20 cellular contexts compared by ENCODE assay signal in the genomic region with DNA sequence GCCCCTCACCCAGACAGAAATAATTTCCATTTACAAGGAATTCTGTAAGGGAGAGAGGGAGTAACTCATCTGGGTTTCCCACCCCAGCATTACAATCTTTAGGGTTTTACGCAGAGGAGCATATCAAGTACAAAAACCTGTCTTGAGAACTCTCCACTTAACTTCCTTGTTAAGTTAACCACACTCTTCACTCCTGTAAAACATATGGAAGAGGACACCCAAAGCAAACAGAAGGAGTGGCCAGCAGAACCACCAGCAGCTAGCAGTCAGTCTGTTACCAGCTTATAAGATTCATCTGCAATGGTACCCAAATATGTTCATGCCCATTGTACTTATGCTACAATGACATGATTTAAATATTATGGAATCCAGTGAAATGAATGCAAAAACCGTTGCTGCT.
DNase-seq lines count a peak whose midpoint lies in the region; ATAC-seq, FAIRE-seq and TF ChIP-seq lines count a peak whose summit lies in the region.
"Had no signal": no experiment of that assay in that cellular context is flagged by ENCODE, and none has a peak within 500 bp of the region (broad histone marks: within the 10 kb centered on the region; RNA-seq: fewer than 3 reads in every experiment).

No MANE protein-coding gene starts in this region.

- 56 to 57% methylated on average over 2 of the region's 2 CpGs for WGBS in GM23248 (ENCODE audit: low coverage in 1 of 2, low lambda C conversion rate in 2 of 2, missing lambda C conversion rate in 2 of 2), 2 experiments
- WGBS in esophagus muscularis mucosa = 83% methylated on average over 2 of the region's 2 CpGs

- H3K36me3 Mint-ChIP-seq in astrocyte (ENCODE audit: low read depth, unreplicated experiment) = no peaks in the 10 kb centered on the region

- no peaks in the 10 kb centered on the region for H3K27me3 Mint-ChIP-seq in astrocyte (ENCODE audit: low read depth, unreplicated experiment)
- H3K27me3 Mint-ChIP-seq: CD4-positive, CD25-positive, alpha-beta regulatory T cell had no signal

- H3K27ac Mint-ChIP-seq in astrocyte (ENCODE audit: unreplicated experiment) = no peak overlapping the region
- H3K27ac Mint-ChIP-seq: CD4-positive, CD25-positive, alpha-beta regulatory T cell; HFFc6 had no signal

- H3K4me1 ChIP-seq in ACC112 (ENCODE audit: control insufficient read depth, insufficient read depth, low read length, unreplicated experiment) (peaks cover 17% of the 10 kb centered on the region), GM23248 (ENCODE audit: insufficient read depth) (peaks cover 26% of the 10 kb centered on the region), astrocyte (ENCODE audit: insufficient read depth, low read length) (peaks cover 33% of the 10 kb centered on the region), esophagus muscularis mucosa (no peaks in the 10 kb centered on the region)
- H3K4me1 ChIP-seq: Caco-2 had no signal

- H3K4me3 ChIP-seq in ACC112 (ENCODE audit: low read depth, low read length) (no peak overlapping the region), GM23248 (no peak overlapping the region), NB4 (ENCODE audit: low read depth, low read length) (no peak overlapping the region), astrocyte (ENCODE audit: insufficient read depth, low read depth, low read length) (no peak overlapping the region), esophagus muscularis mucosa (no peak overlapping the region)

- no peak overlapping the region for H3K4me3 Mint-ChIP-seq in astrocyte (ENCODE audit: unreplicated experiment)
- H3K4me3 Mint-ChIP-seq: CD4-positive, CD25-positive, alpha-beta regulatory T cell; HFFc6 had no signal

- no peak for TF ChIP-seq EP300 in esophagus muscularis mucosa (IDR thresholded peaks at IDR 0.05)

- H3K9me2 ChIP-seq in GM23248 (ENCODE audit: insufficient read depth) = no peaks in the 10 kb centered on the region

- TF ChIP-seq POLR2A in NB4 (IDR thresholded peaks at IDR 0.05; ENCODE audit: extremely low read depth, insufficient read length) = no peak
- TF ChIP-seq POLR2A in esophagus muscularis mucosa (IDR thresholded peaks at IDR 0.05; ENCODE audit: low read depth) = no peak
- TF ChIP-seq POLR2A in GM12891 (IDR thresholded peaks at IDR 0.05; ENCODE audit: low read depth, low read length) = no peak

- H3K4me2 ChIP-seq in GM23248 (ENCODE audit: unreplicated experiment) = no peak overlapping the region
- H3K4me2 ChIP-seq in astrocyte (ENCODE audit: low read length) = peak overlapping the region; percentile 26

- no peak for FAIRE-seq in astrocyte (lab: Jason Lieb, UNC)
- FAIRE-seq in GM12891 (lab: Jason Lieb, UNC) = no peak
- FAIRE-seq: H54, HTR-8/SVneo had no signal

- in situ Hi-C loops in GM23248 (cut with MboI) = no loop called here

- peak overlapping the region; percentile 25 for H3K27ac ChIP-seq in ACC112 (ENCODE audit: low read depth, low read length)
- H3K27ac ChIP-seq in GM23248 = peak overlapping the region; percentile 38
- H3K27ac ChIP-seq in astrocyte (ENCODE audit: low read depth, low read length) = peak overlapping the region; percentile 46
- H3K27ac ChIP-seq in esophagus muscularis mucosa (replicated peaks in 1 of 4) = no peak overlapping the region

- H3K36me3 ChIP-seq in ACC112 (ENCODE audit: insufficient read depth, low read length) = no peaks in the 10 kb centered on the region
- no peaks in the 10 kb centered on the region for H3K36me3 ChIP-seq in GM23248 (ENCODE audit: low read depth)
- no peaks in the 10 kb centered on the region for H3K36me3 ChIP-seq in astrocyte (ENCODE audit: insufficient read depth, low read length)
- no peaks in the 10 kb centered on the region for H3K36me3 ChIP-seq in esophagus muscularis mucosa

- TF ChIP-seq CTCF in NB4 (IDR thresholded peaks at IDR 0.05; ENCODE audit: low read depth, low read length) (no peak), astrocyte (IDR thresholded peaks at IDR 0.05; ENCODE audit: insufficient read depth, low read depth, low read length) (no peak), esophagus muscularis mucosa (IDR thresholded peaks at IDR 0.05) (no peak)

- H3K79me2 ChIP-seq in ACC112 (ENCODE audit: control insufficient read depth, insufficient read depth, low read length, unreplicated experiment) (no peaks in the 10 kb centered on the region), GM23248 (ENCODE audit: insufficient read depth) (no peaks in the 10 kb centered on the region), astrocyte (ENCODE audit: insufficient read depth, low read length) (no peaks in the 10 kb centered on the region)

- no peak for ATAC-seq in HG03039 (IDR thresholded peaks at IDR 0.05; ENCODE audit: unreplicated experiment)
- no peak for ATAC-seq in HG02884 (IDR thresholded peaks at IDR 0.05; ENCODE audit: unreplicated experiment)

- DNase-seq in GM23248 = no peak
- DNase-seq in NB4 (ENCODE audit: low read depth) = peak; percentile 71
- peak; percentile 32 for DNase-seq in astrocyte (ENCODE audit: low read depth)
- DNase-seq in esophagus muscularis mucosa (ENCODE audit: extremely low spot score) = no peak
- DNase-seq in GM12891 (ENCODE audit: insufficient read length, low spot score) = no peak
- DNase-seq: ACHN; Caco-2; CD4-positive, CD25-positive, alpha-beta regulatory T cell; DMS153; NCI-H1930; NCI-H2171 treated with DMSO at 0.1 percent for 48 hours; NCI-H446 treated with DMSO at 0.1 percent for 48 hours; SHP77 treated with DMSO at 0.1 percent for 48 hours; T-helper 2 cell had no signal

- H3K9me3 ChIP-seq in GM23248 (ENCODE audit: low read depth) = no peaks in the 10 kb centered on the region
- no peaks in the 10 kb centered on the region for H3K9me3 ChIP-seq in astrocyte (ENCODE audit: insufficient read depth, low read depth, low read length)
- H3K9me3 ChIP-seq in esophagus muscularis mucosa = no peaks in the 10 kb centered on the region
- H3K9me3 ChIP-seq: Caco-2 had no signal

- H4K20me1 ChIP-seq in GM23248 (ENCODE audit: insufficient read depth) (no peaks in the 10 kb centered on the region), astrocyte (ENCODE audit: insufficient read depth, low read length) (no peaks in the 10 kb centered on the region)

- H3K9me3 Mint-ChIP-seq in astrocyte (ENCODE audit: unreplicated experiment) = peaks cover 2% of the 10 kb centered on the region

- peaks cover 2% of the 10 kb centered on the region for H3K4me1 Mint-ChIP-seq in astrocyte (ENCODE audit: low read depth, unreplicated experiment)
- H3K4me1 Mint-ChIP-seq: CD4-positive, CD25-positive, alpha-beta regulatory T cell had no signal

- H2AFZ ChIP-seq in ACC112 (ENCODE audit: low read length, unreplicated experiment) (no peak overlapping the region), GM23248 (no peak overlapping the region), astrocyte (ENCODE audit: low read depth, low read length) (no peak overlapping the region)

- intact Hi-C loops in esophagus muscularis mucosa (cut with DNase I) = no loop called here

- no peak overlapping the region for H3K9ac ChIP-seq in GM23248
- H3K9ac ChIP-seq in astrocyte (ENCODE audit: low read length) = no peak overlapping the region

- H3F3A ChIP-seq in GM23248 (ENCODE audit: insufficient read depth) = peaks cover 17% of the 10 kb centered on the region

- no peaks in the 10 kb centered on the region for H3K27me3 ChIP-seq in ACC112 (ENCODE audit: insufficient read depth, low read length)
- H3K27me3 ChIP-seq in GM23248 (replicated peaks; ENCODE audit: insufficient read depth) = no peaks in the 10 kb centered on the region
- H3K27me3 ChIP-seq in astrocyte (ENCODE audit: insufficient read depth, low read length) = peaks cover 2% of the 10 kb centered on the region
- H3K27me3 ChIP-seq in esophagus muscularis mucosa = no peaks in the 10 kb centered on the region

TF ChIP-seq in GM12891, 5 proteins besides CTCF, POLR2A, EP300 and RAD21:
- TF ChIP-seq PAX5 (IDR thresholded peaks at IDR 0.05; ENCODE audit: insufficient read depth, low read length, severe bottlenecking) (no peak), SPI1 (IDR thresholded peaks at IDR 0.05; ENCODE audit: low read depth, low read length) (no peak), POLR2AphosphoS5 (IDR thresholded peaks at IDR 0.05; ENCODE audit: low read depth, low read length) (no peak), POU2F2 (IDR thresholded peaks at IDR 0.05; ENCODE audit: low read depth, low read length) (no peak), TAF1 (IDR thresholded peaks at IDR 0.05; ENCODE audit: low read depth, low read length) (no peak)

Comparison
In these comparisons a context has a peak if more than half of its experiments do, and no peak if none do; other contexts are left out.
1. H3K27ac ChIP-seq: peak in ACC112 (single experiment), GM23248 (single experiment) and astrocyte (single experiment); none in esophagus muscularis mucosa (0 of 4).
2. DNase-seq: peak in NB4 (single experiment) and astrocyte (single experiment); none in GM23248 (single experiment), esophagus muscularis mucosa (single experiment) and GM12891 (single experiment).